Comparison of ENCODE assay signal across 29 cellular contexts in genomic region chr2:19682493-19682892, GRCh38.
DNase-seq lines count a peak whose midpoint lies in the region; ATAC-seq, FAIRE-seq and TF ChIP-seq lines count a peak whose summit lies in the region.
"Had no signal": no experiment of that assay in that cellular context is flagged by ENCODE, and none has a peak within 500 bp of the region (broad histone marks: within the 10 kb centered on the region; RNA-seq: fewer than 3 reads in every experiment).

No MANE protein-coding gene starts in this region.

- TF ChIP-seq EP300 in HepG2 (IDR thresholded peaks at IDR 0.05; ENCODE audit: low read depth in 2 of 2, low read length in 2 of 2), result no peak
- TF ChIP-seq EP300 in HepG2 (CRISPR knock-in tag; IDR thresholded peaks at IDR 0.05; ENCODE audit: borderline replicate concordance), result no peak
- TF ChIP-seq EP300 in tibial nerve (IDR thresholded peaks at IDR 0.05), result no peak

- H3K79me2 ChIP-seq in HepG2 (ENCODE audit: insufficient read depth, low read length), result no peaks in the 10 kb centered on the region

- H3K27ac Mint-ChIP-seq in Calu3 (ENCODE audit: unreplicated experiment), result no peak overlapping the region
- H3K27ac Mint-ChIP-seq: activated CD4-positive, alpha-beta T cell treated with anti-CD3 and anti-CD28 coated beads, Interleukin-2, amount 10 ng/mL, durations not matched to agents 24 days and 14 days; activated CD8-positive, alpha-beta memory T cell treated with anti-CD3 and anti-CD28 coated beads, Interleukin-2, amount 10 ng/mL, durations not matched to agents 7 days and 5 days; activated naive CD4-positive, alpha-beta T cell treated with anti-CD3 and anti-CD28 coated beads, Interleukin-2, amount 10 ng/mL, durations not matched to agents 7 days and 5 days; progenitor cell of endocrine pancreas had no signal

- CTCF ChIA-PET in Calu3 (lab: Charles Lee) (no interaction called here), HepG2 (lab: Yijun Ruan, JAX; ENCODE audit: low intra/inter-chr PET ratio, low total read pairs) (no interaction called here)

- H4K20me1 ChIP-seq in HepG2 (ENCODE audit: insufficient read depth, low read length), result no peaks in the 10 kb centered on the region

- no peaks in the 10 kb centered on the region for H3K4me1 Mint-ChIP-seq in Calu3 (ENCODE audit: low read depth, unreplicated experiment)
- H3K4me1 Mint-ChIP-seq: activated CD4-positive, alpha-beta T cell treated with anti-CD3 and anti-CD28 coated beads, Interleukin-2, amount 10 ng/mL, durations not matched to agents 24 days and 14 days; activated CD8-positive, alpha-beta memory T cell treated with anti-CD3 and anti-CD28 coated beads, Interleukin-2, amount 10 ng/mL, durations not matched to agents 7 days and 5 days; activated naive CD4-positive, alpha-beta T cell treated with anti-CD3 and anti-CD28 coated beads, Interleukin-2, amount 10 ng/mL, durations not matched to agents 7 days and 5 days; central memory CD8-positive, alpha-beta T cell had no signal

- in situ Hi-C loops in HepG2 (cut with HindIII; ENCODE audit: extremely low pct_ligation_motif_present, low pct_unique_long_range_greater_than_20kb), result no loop called here

- H3K9me3 Mint-ChIP-seq in Calu3 (ENCODE audit: low read depth, unreplicated experiment), result no peaks in the 10 kb centered on the region
- H3K9me3 Mint-ChIP-seq: activated CD4-positive, alpha-beta T cell treated with anti-CD3 and anti-CD28 coated beads, Interleukin-2, amount 10 ng/mL, durations not matched to agents 24 days and 14 days; activated naive CD4-positive, alpha-beta T cell treated with anti-CD3 and anti-CD28 coated beads, Interleukin-2, amount 10 ng/mL, durations not matched to agents 7 days and 5 days; central memory CD8-positive, alpha-beta T cell had no signal

- H3K4me3 Mint-ChIP-seq in Calu3 (ENCODE audit: low read depth, unreplicated experiment), result no peak overlapping the region
- H3K4me3 Mint-ChIP-seq: activated CD4-positive, alpha-beta T cell treated with anti-CD3 and anti-CD28 coated beads, Interleukin-2, amount 10 ng/mL, durations not matched to agents 24 days and 14 days; activated CD8-positive, alpha-beta memory T cell treated with anti-CD3 and anti-CD28 coated beads, Interleukin-2, amount 10 ng/mL, durations not matched to agents 7 days and 5 days; activated naive CD4-positive, alpha-beta T cell treated with anti-CD3 and anti-CD28 coated beads, Interleukin-2, amount 10 ng/mL, durations not matched to agents 7 days and 5 days; central memory CD8-positive, alpha-beta T cell had no signal

- no peaks in the 10 kb centered on the region for H3K36me3 Mint-ChIP-seq in Calu3 (ENCODE audit: insufficient read depth, unreplicated experiment)
- H3K36me3 Mint-ChIP-seq: activated CD8-positive, alpha-beta memory T cell treated with anti-CD3 and anti-CD28 coated beads, Interleukin-2, amount 10 ng/mL, durations not matched to agents 7 days and 5 days; activated naive CD4-positive, alpha-beta T cell treated with anti-CD3 and anti-CD28 coated beads, Interleukin-2, amount 10 ng/mL, durations not matched to agents 7 days and 5 days had no signal

- BruUV-seq in Calu3 (replicated peaks; lab: Mats Ljungman, UMichigan) (no TSS peak), HepG2 (replicated peaks; lab: Mats Ljungman, UMichigan) (no TSS peak)

- H3K9me3 ChIP-seq in HepG2 (ENCODE audit: low read length), result no peaks in the 10 kb centered on the region
- no peaks in the 10 kb centered on the region for H3K9me3 ChIP-seq in tibial nerve
- H3K9me3 ChIP-seq: SJCRH30, suprapubic skin, vagina had no signal

- FAIRE-seq in HepG2 (lab: Jason Lieb, UNC), result no peak
- FAIRE-seq: D721Med, HTR-8/SVneo had no signal

- POLR2A ChIA-PET in HepG2 (lab: Yijun Ruan, JAX), result no interaction called here

- no peak overlapping the region for H2AFZ ChIP-seq in HepG2 (ENCODE audit: low read length)

- no peak for TF ChIP-seq CTCF in Calu3 (IDR thresholded peaks at IDR 0.05; ENCODE audit: unreplicated experiment)
- TF ChIP-seq CTCF in epithelial cell of esophagus (IDR thresholded peaks at IDR 0.05; ENCODE audit: insufficient read depth, low read depth, low read length, missing control alignments), result no peak
- TF ChIP-seq CTCF in HepG2 (CRISPR knock-in tag; IDR thresholded peaks at IDR 0.05), result no peak
- TF ChIP-seq CTCF in tibial nerve (IDR thresholded peaks at IDR 0.05), result no peak

- ATAC-seq in GM18909 (IDR thresholded peaks at IDR 0.05; ENCODE audit: poor library complexity, unreplicated experiment) (no peak), HepG2 (no peak)
- ATAC-seq: activated CD8-positive, alpha-beta memory T cell treated with anti-CD3 and anti-CD28 coated beads, Interleukin-2, amount 10 ng/mL, durations not matched to agents 7 days and 5 days had no signal

- H3K4me1 ChIP-seq in HepG2 (ENCODE audit: insufficient read depth, low read length) (no peaks in the 10 kb centered on the region), tibial nerve (no peaks in the 10 kb centered on the region)
- H3K4me1 ChIP-seq: SJCRH30, suprapubic skin, vagina had no signal

- intact Hi-C loops in Calu3 (cut with micrococcal nuclease; ENCODE audit: unreplicated experiment), result loop anchor here (5.0 kb wide), 1 partner anchor 545 kb away; no protein-coding TSS in a partner anchor
- intact Hi-C loops in HepG2 (cut with micrococcal nuclease; ENCODE audit: unreplicated experiment), result no loop called here

- TF ChIP-seq RAD21 in HepG2 (CRISPR knock-in tag; IDR thresholded peaks at IDR 0.05), result no peak

- TF ChIP-seq POLR2A in HepG2 (IDR thresholded peaks at IDR 0.05; ENCODE audit: insufficient read depth in 1 of 2, low read depth in 2 of 2, low read length in 2 of 2) (no peak), tibial nerve (IDR thresholded peaks at IDR 0.05) (no peak)

- H3K9ac ChIP-seq in HepG2 (ENCODE audit: insufficient read depth, low read depth, low read length), result no peak overlapping the region

- 19% methylated on average over 1 of the region's 1 CpG for WGBS in HepG2 (ENCODE audit: low lambda C conversion rate)
- 96 to 98% methylated on average over 1 of the region's 1 CpG for WGBS in tibial nerve, 2 donors

- no peak overlapping the region for H3K4me3 ChIP-seq in epithelial cell of esophagus (ENCODE audit: low read length)
- no peak overlapping the region for H3K4me3 ChIP-seq in HepG2 (replicated peaks in 1 of 3; ENCODE audit: insufficient read depth in 1 of 3, low read depth in 2 of 3, low read length in 3 of 3)
- H3K4me3 ChIP-seq in tibial nerve, result no peak overlapping the region
- H3K4me3 ChIP-seq: dorsolateral prefrontal cortex, SJCRH30, suprapubic skin, vagina had no signal

- H3K27me3 ChIP-seq in HepG2 (ENCODE audit: control insufficient read depth in 1 of 2, insufficient read depth in 2 of 2, low read length in 2 of 2) (peaks cover 0 to 3% of the 10 kb centered on the region in 2 experiments; a peak in 1 of 5 replicates), tibial nerve (no peaks in the 10 kb centered on the region)
- H3K27me3 ChIP-seq: SJCRH30, vagina had no signal

- DNase-seq in Calu3 (peak; percentile 28), M059J (ENCODE audit: low read depth) (peak; percentile 53), epithelial cell of esophagus (ENCODE audit: low read depth) (peak; percentile 84), kidney tubule cell (ENCODE audit: low spot score) (peak; percentile 91), middle frontal gyrus (ENCODE audit: extremely low spot score, low spot score) (no peak), HepG2 (ENCODE audit: low spot score) (no peak), tibial nerve (ENCODE audit: low spot score in 2 of 2) (no peak)
- DNase-seq: activated CD4-positive, alpha-beta T cell treated with anti-CD3 and anti-CD28 coated beads, Interleukin-2, amount 10 ng/mL, durations not matched to agents 24 days and 14 days; activated CD8-positive, alpha-beta memory T cell treated with anti-CD3 and anti-CD28 coated beads, Interleukin-2, amount 10 ng/mL, durations not matched to agents 7 days and 5 days; activated naive CD4-positive, alpha-beta T cell treated with anti-CD3 and anti-CD28 coated beads, Interleukin-2, amount 10 ng/mL, durations not matched to agents 7 days and 5 days; aorta; dorsolateral prefrontal cortex; erythroblast; GDM1; Karpas-422; NCI-H1092; NCI-H1930; NCI-H345; SJCRH30; stimulated activated CD4-positive, alpha-beta T cell treated with anti-CD3 and anti-CD28 coated beads, Interleukin-1b, Interleukin-23, amount 100 ng/mL, for 48 hours; T-helper 1 cell had no signal

- no peak overlapping the region for H3K4me2 ChIP-seq in HepG2 (ENCODE audit: low read depth, low read length)

- H3K36me3 ChIP-seq in HepG2 (replicated peaks in 1 of 2; ENCODE audit: control insufficient read depth in 1 of 2, insufficient read depth in 2 of 2, low read length in 2 of 2) (no peaks in the 10 kb centered on the region), tibial nerve (no peaks in the 10 kb centered on the region)
- H3K36me3 ChIP-seq: SJCRH30, suprapubic skin, vagina had no signal

- no peaks in the 10 kb centered on the region for H3K27me3 Mint-ChIP-seq in Calu3 (ENCODE audit: unreplicated experiment)
- H3K27me3 Mint-ChIP-seq: activated CD4-positive, alpha-beta T cell treated with anti-CD3 and anti-CD28 coated beads, Interleukin-2, amount 10 ng/mL, durations not matched to agents 24 days and 14 days; activated CD8-positive, alpha-beta memory T cell treated with anti-CD3 and anti-CD28 coated beads, Interleukin-2, amount 10 ng/mL, durations not matched to agents 7 days and 5 days; progenitor cell of endocrine pancreas had no signal

- no peak overlapping the region for H3K27ac ChIP-seq in HepG2 (ENCODE audit: extremely low read length, insufficient read depth, low read length)
- no peak overlapping the region for H3K27ac ChIP-seq in tibial nerve
- H3K27ac ChIP-seq: C4-2B, dorsolateral prefrontal cortex, SJCRH30, suprapubic skin, vagina had no signal

TF ChIP-seq in HepG2, 621 proteins besides CTCF, POLR2A, EP300 and RAD21 (continues in another document):
- TF ChIP-seq ZBTB7B (CRISPR knock-in tag; IDR thresholded peaks at IDR 0.05) (no peak), DZIP1 (CRISPR knock-in tag; IDR thresholded peaks at IDR 0.05) (no peak)

Comparison
In these comparisons a context has a peak if more than half of its experiments do, and no peak if none do; other contexts are left out.
1. DNase-seq: peak in Calu3 (single experiment), M059J (single experiment), epithelial cell of esophagus (single experiment) and kidney tubule cell (single experiment); none in middle frontal gyrus (single experiment), HepG2 (single experiment) and tibial nerve (0 of 2).